Comparison of ENCODE assay signal across 8 cellular contexts in genomic region chr20:47785900-47786762, GRCh38. TPM values are rescaled to one million over a fixed set of nuclear protein-coding genes. Genes with fewer than 3 reads are reported as not detected.
DNase-seq lines count a peak whose midpoint lies in the region; ATAC-seq and TF ChIP-seq lines count a peak whose summit lies in the region.

No MANE protein-coding gene starts in this region.

- H3F3A ChIP-seq in neural cell (ENCODE audit: insufficient read depth, low read length, poor library complexity, severe bottlenecking): no peaks in the 10 kb centered on the region

- H3K36me3 ChIP-seq in neural cell (ENCODE audit: insufficient read depth, low read length): no peaks in the 10 kb centered on the region

- peak overlapping the region; percentile 69 for H3K4me3 Mint-ChIP-seq in activated naive CD8-positive, alpha-beta T cell treated with anti-CD3 and anti-CD28 coated beads for 36 hours

- H3K27me3 Mint-ChIP-seq in activated naive CD8-positive, alpha-beta T cell treated with anti-CD3 and anti-CD28 coated beads for 36 hours: peaks cover 46% of the 10 kb centered on the region

- peak; percentile 92 for TF ChIP-seq CTCF in neural cell (IDR thresholded peaks at IDR 0.05; ENCODE audit: poor library complexity, severe bottlenecking)

- no peaks in the 10 kb centered on the region for H3K36me3 Mint-ChIP-seq in activated naive CD8-positive, alpha-beta T cell treated with anti-CD3 and anti-CD28 coated beads for 36 hours

- peaks cover 13% of the 10 kb centered on the region for H3K4me1 Mint-ChIP-seq in activated naive CD8-positive, alpha-beta T cell treated with anti-CD3 and anti-CD28 coated beads for 36 hours

- no peaks in the 10 kb centered on the region for H3K9me2 ChIP-seq in neural cell (ENCODE audit: insufficient read depth, low read length)

- DNase-seq in activated CD8-positive, alpha-beta memory T cell treated with anti-CD3 and anti-CD28 coated beads for 24 hours: peak; percentile 57
- DNase-seq in activated CD8-positive, alpha-beta memory T cell treated with anti-CD3 and anti-CD28 coated beads, Interleukin-2, amount 50 U/mL, for 4 hours: no peak
- DNase-seq in NCI-H1694 (lab: John Stamatoyannopoulos, UW) (peak; percentile 32), glomerular visceral epithelial cell (ENCODE audit: extremely low spot score) (peak; percentile 70)
- peak; percentile 20 for DNase-seq in activated naive CD8-positive, alpha-beta T cell treated with anti-CD3 and anti-CD28 coated beads for 36 hours

- H3K9me3 ChIP-seq in neural cell (ENCODE audit: low read length): no peaks in the 10 kb centered on the region

- no peak for TF ChIP-seq EP300 in neural cell (conservative IDR thresholded peaks at IDR 0.05; ENCODE audit: poor library complexity, severe bottlenecking)

- no peak overlapping the region for H3K27ac Mint-ChIP-seq in activated naive CD8-positive, alpha-beta T cell treated with anti-CD3 and anti-CD28 coated beads for 36 hours

- H3K4me2 ChIP-seq in neural cell (ENCODE audit: low read length): peak overlapping the region; percentile 95

- no peaks in the 10 kb centered on the region for H4K20me1 ChIP-seq in neural cell (ENCODE audit: insufficient read depth)

- no peaks in the 10 kb centered on the region for H3K9me3 Mint-ChIP-seq in activated naive CD8-positive, alpha-beta T cell treated with anti-CD3 and anti-CD28 coated beads for 36 hours

- peaks cover 20% of the 10 kb centered on the region for H3K27me3 ChIP-seq in neural cell (ENCODE audit: insufficient read depth, low read depth, low read length)

- peak overlapping the region; percentile 34 for H3K27ac ChIP-seq in neural cell (ENCODE audit: low read length)

- no peaks in the 10 kb centered on the region for H3K79me2 ChIP-seq in neural cell (replicated peaks; ENCODE audit: insufficient read depth, low read length)

- no peak for ATAC-seq in HG03565 (IDR thresholded peaks at IDR 0.05; ENCODE audit: unreplicated experiment)
- ATAC-seq in GM21737 (IDR thresholded peaks at IDR 0.05; ENCODE audit: unreplicated experiment): no peak

- peak; percentile 96 for TF ChIP-seq RAD21 in neural cell (conservative IDR thresholded peaks at IDR 0.05)

- H3K9ac ChIP-seq in neural cell (ENCODE audit: low read length): peak overlapping the region; percentile 54

- H2AFZ ChIP-seq in neural cell (ENCODE audit: low read depth, low read length): peak overlapping the region; percentile 56

- peak overlapping the region; percentile 72 for H3K4me3 ChIP-seq in neural cell (ENCODE audit: low read length)

TF ChIP-seq in neural cell, 6 proteins besides CTCF, POLR2A, EP300 and RAD21:
- TF ChIP-seq POLR2AphosphoS5 (IDR thresholded peaks at IDR 0.05) (peak; percentile 24), MXI1 (conservative IDR thresholded peaks at IDR 0.05; ENCODE audit: poor library complexity, severe bottlenecking) (peak; percentile 57), EZH2 (IDR thresholded peaks at IDR 0.05; ENCODE audit: borderline replicate concordance, insufficient read depth, low read length, poor library complexity, severe bottlenecking) (no peak), TAF1 (IDR thresholded peaks at IDR 0.05; ENCODE audit: low read depth) (no peak), REST (IDR thresholded peaks at IDR 0.05; ENCODE audit: borderline replicate concordance) (peak; percentile 50), SMC3 (conservative IDR thresholded peaks at IDR 0.05; ENCODE audit: poor library complexity) (peak; percentile 96)

RNA-seq across cellular contexts. Expression of gene SULF2, which starts 0.8 kb away (rescaled TPM):
- total RNA-seq in activated naive CD8-positive, alpha-beta T cell treated with anti-CD3 and anti-CD28 coated beads for 36 hours: under 1 TPM; 0.76 to 0.88 TPM
- polyA plus RNA-seq in neural cell: 27.0 and 30.0 TPM in 2 replicates
- polyA minus RNA-seq in neural cell: 32.4 and 38.8 TPM in 2 replicates
